Comparison of ENCODE assay signal across 1 cellular context in the genomic region with DNA sequence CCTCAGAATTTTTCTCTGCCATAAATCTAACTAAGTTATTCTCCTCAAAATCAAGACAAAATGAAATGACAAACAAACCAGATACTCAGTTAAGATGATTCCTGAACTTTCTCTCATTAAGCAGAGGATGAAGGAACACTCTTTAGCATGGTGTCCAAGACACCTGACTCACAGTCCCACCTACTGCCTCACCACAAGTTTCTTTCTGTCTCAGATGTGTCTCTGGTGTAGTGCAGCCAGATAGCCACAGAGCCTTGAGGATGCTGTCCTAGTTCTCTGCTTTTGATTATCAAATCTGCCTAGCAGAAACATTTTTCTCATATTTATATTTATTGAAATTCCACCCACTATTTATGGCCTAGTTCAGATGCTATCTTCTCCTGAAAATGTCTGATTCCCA.
TF ChIP-seq lines count a peak whose summit lies in the region.

No MANE protein-coding gene starts in this region.

TF ChIP-seq in GM12878, 131 proteins besides CTCF, POLR2A, EP300 and RAD21 (continued from another document):
- TF ChIP-seq, protein P1, sequence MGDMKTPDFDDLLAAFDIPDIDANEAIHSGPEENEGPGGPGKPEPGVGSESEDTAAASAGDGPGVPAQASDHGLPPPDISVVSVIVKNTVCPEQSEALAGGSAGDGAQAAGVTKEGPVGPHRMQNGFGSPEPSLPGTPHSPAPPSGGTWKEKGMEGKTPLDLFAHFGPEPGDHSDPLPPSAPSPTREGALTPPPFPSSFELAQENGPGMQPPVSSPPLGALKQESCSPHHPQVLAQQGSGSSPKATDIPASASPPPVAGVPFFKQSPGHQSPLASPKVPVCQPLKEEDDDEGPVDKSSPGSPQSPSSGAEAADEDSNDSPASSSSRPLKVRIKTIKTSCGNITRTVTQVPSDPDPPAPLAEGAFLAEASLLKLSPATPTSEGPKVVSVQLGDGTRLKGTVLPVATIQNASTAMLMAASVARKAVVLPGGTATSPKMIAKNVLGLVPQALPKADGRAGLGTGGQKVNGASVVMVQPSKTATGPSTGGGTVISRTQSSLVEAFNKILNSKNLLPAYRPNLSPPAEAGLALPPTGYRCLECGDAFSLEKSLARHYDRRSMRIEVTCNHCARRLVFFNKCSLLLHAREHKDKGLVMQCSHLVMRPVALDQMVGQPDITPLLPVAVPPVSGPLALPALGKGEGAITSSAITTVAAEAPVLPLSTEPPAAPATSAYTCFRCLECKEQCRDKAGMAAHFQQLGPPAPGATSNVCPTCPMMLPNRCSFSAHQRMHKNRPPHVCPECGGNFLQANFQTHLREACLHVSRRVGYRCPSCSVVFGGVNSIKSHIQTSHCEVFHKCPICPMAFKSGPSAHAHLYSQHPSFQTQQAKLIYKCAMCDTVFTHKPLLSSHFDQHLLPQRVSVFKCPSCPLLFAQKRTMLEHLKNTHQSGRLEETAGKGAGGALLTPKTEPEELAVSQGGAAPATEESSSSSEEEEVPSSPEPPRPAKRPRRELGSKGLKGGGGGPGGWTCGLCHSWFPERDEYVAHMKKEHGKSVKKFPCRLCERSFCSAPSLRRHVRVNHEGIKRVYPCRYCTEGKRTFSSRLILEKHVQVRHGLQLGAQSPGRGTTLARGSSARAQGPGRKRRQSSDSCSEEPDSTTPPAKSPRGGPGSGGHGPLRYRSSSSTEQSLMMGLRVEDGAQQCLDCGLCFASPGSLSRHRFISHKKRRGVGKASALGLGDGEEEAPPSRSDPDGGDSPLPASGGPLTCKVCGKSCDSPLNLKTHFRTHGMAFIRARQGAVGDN (IDR thresholded peaks at IDR 0.05), result no peak
- TF ChIP-seq JUNB (IDR thresholded peaks at IDR 0.05) (0 out of 2 replicates have a peak, but pooled peaks have one; percentile 22), ZSCAN29 (IDR thresholded peaks at IDR 0.05) (no peak)
